ENCODE assay signal across 11 cellular contexts in genomic region chr19:48481846-48482639, GRCh38. TPM values are rescaled to one million over a fixed set of nuclear protein-coding genes. Genes with fewer than 3 reads are reported as not detected.
A peak's percentile ranks its signal among the peaks of the same experiment; 100 is the strongest.
DNase-seq lines count a peak whose midpoint lies in the region; ATAC-seq lines count a peak whose summit lies in the region.
"Had no signal": no experiment of that assay in that cellular context is flagged by ENCODE, and none has a peak within 500 bp of the region (broad histone marks: within the 10 kb centered on the region; RNA-seq: fewer than 3 reads in every experiment).

No MANE protein-coding gene starts in this region.

- peak; percentile 28 for DNase-seq in NCI-H2029 (lab: John Stamatoyannopoulos, UW)
- DNase-seq in NCI-H2029 treated with DMSO at 0.1 percent for 48 hours (lab: John Stamatoyannopoulos, UW) = no peak
- DNase-seq in HCEC 1CT = peak; percentile 9
- no peak for DNase-seq in activated naive CD8-positive, alpha-beta T cell treated with anti-CD3 and anti-CD28 coated beads, Interleukin-2, amount 10 ng/mL, durations not matched to agents 7 days and 5 days
- peak; percentile 80 for DNase-seq in myocyte (ENCODE audit: low read depth)
- no peak for DNase-seq in hippocampal formation (lab: John Stamatoyannopoulos, UW)
- DNase-seq in activated effector memory CD4-positive, alpha-beta T cell treated with Interleukin-2 at 50 U/mL for 16 hours = no peak
- DNase-seq: NCI-H524 treated with DMSO at 0.1 percent for 48 hours, ovary, transverse colon had no signal

- POLR2A ChIA-PET in activated naive CD8-positive, alpha-beta T cell treated with anti-CD3 and anti-CD28 coated beads, Interleukin-2, amount 10 ng/mL, durations not matched to agents 7 days and 5 days (lab: Charles Lee) = interaction anchor here (1.1 to 3.3 kb wide), 3 partner anchors 11 to 222 kb away, joined by 6 to 20 read pairs (median 9); no protein-coding TSS in a partner anchor

- H3K27ac Mint-ChIP-seq in activated naive CD8-positive, alpha-beta T cell treated with anti-CD3 and anti-CD28 coated beads, Interleukin-2, amount 10 ng/mL, durations not matched to agents 7 days and 5 days = peak overlapping the region; percentile 52

- no peak for ATAC-seq in activated naive CD8-positive, alpha-beta T cell treated with anti-CD3 and anti-CD28 coated beads, Interleukin-2, amount 10 ng/mL, durations not matched to agents 7 days and 5 days (ENCODE audit: low read depth)
- no peak for ATAC-seq in GM19452 (IDR thresholded peaks at IDR 0.05; ENCODE audit: unreplicated experiment)

- H3K27me3 Mint-ChIP-seq in activated naive CD8-positive, alpha-beta T cell treated with anti-CD3 and anti-CD28 coated beads, Interleukin-2, amount 10 ng/mL, durations not matched to agents 7 days and 5 days = no peaks in the 10 kb centered on the region

- peaks cover 20% of the 10 kb centered on the region for H3K4me1 Mint-ChIP-seq in activated naive CD8-positive, alpha-beta T cell treated with anti-CD3 and anti-CD28 coated beads, Interleukin-2, amount 10 ng/mL, durations not matched to agents 7 days and 5 days

- H3K9me3 Mint-ChIP-seq in activated naive CD8-positive, alpha-beta T cell treated with anti-CD3 and anti-CD28 coated beads, Interleukin-2, amount 10 ng/mL, durations not matched to agents 7 days and 5 days = no peaks in the 10 kb centered on the region

- H3K36me3 Mint-ChIP-seq in activated naive CD8-positive, alpha-beta T cell treated with anti-CD3 and anti-CD28 coated beads, Interleukin-2, amount 10 ng/mL, durations not matched to agents 7 days and 5 days = peaks cover 2% of the 10 kb centered on the region

- H3K4me3 Mint-ChIP-seq in activated naive CD8-positive, alpha-beta T cell treated with anti-CD3 and anti-CD28 coated beads, Interleukin-2, amount 10 ng/mL, durations not matched to agents 7 days and 5 days = peak overlapping the region; percentile 80

RNA-seq across cellular contexts. Expression of gene CYTH2, which starts 12.9 kb away (rescaled TPM):
- total RNA-seq in activated naive CD8-positive, alpha-beta T cell treated with anti-CD3 and anti-CD28 coated beads, Interleukin-2, amount 10 ng/mL, durations not matched to agents 7 days and 5 days = 10 to 100 TPM; 57.6 to 59.1 TPM
- 50.8 and 60.6 TPM in 2 replicates for total RNA-seq in myocyte
- 62.5 TPM for polyA plus RNA-seq in myocyte (2012)

RNA-seq across cellular contexts. Expression of gene KCNJ14, which starts 26.7 kb away (rescaled TPM):
- total RNA-seq in activated naive CD8-positive, alpha-beta T cell treated with anti-CD3 and anti-CD28 coated beads, Interleukin-2, amount 10 ng/mL, durations not matched to agents 7 days and 5 days = 1 to 10 TPM; 1.4 TPM
- total RNA-seq in myocyte = 0.73 and 0.96 TPM in 2 replicates
- polyA plus RNA-seq in myocyte (2012) = 1.1 TPM

RNA-seq across cellular contexts. Expression of gene LMTK3, which starts 29.6 kb away (rescaled TPM):
- 10 to 100 TPM; 10.2 to 12.8 TPM for total RNA-seq in activated naive CD8-positive, alpha-beta T cell treated with anti-CD3 and anti-CD28 coated beads, Interleukin-2, amount 10 ng/mL, durations not matched to agents 7 days and 5 days
- total RNA-seq in myocyte = 0.05 and 0.26 TPM in 2 replicates
- polyA plus RNA-seq in myocyte (2012) = 0.20 TPM

RNA-seq across cellular contexts. Expression of gene GRWD1, which starts 36.3 kb away (rescaled TPM):
- total RNA-seq in activated naive CD8-positive, alpha-beta T cell treated with anti-CD3 and anti-CD28 coated beads, Interleukin-2, amount 10 ng/mL, durations not matched to agents 7 days and 5 days = 10 to 100 TPM; 31.3 to 36.0 TPM
- total RNA-seq in myocyte = 43.4 and 44.1 TPM in 2 replicates
- polyA plus RNA-seq in myocyte (2012) = 24.8 TPM

Comparison
In these comparisons a context has a peak if more than half of its experiments do, and no peak if none do; other contexts are left out.
1. DNase-seq: peak in NCI-H2029 (single experiment), HCEC 1CT (single experiment) and myocyte (single experiment); none in NCI-H2029 treated with DMSO at 0.1 percent for 48 hours (single experiment), activated naive CD8-positive, alpha-beta T cell treated with anti-CD3 and anti-CD28 coated beads, Interleukin-2, amount 10 ng/mL, durations not matched to agents 7 days and 5 days (single experiment), hippocampal formation (0 of 2) and activated effector memory CD4-positive, alpha-beta T cell treated with Interleukin-2 at 50 U/mL for 16 hours (single experiment).